ENCODE assay signal across 24 cellular contexts in genomic region chr12:23885396-23885795, GRCh38.
DNase-seq lines count a peak whose midpoint lies in the region; ATAC-seq, FAIRE-seq and TF ChIP-seq lines count a peak whose summit lies in the region.
"Had no signal": no experiment of that assay in that cellular context is flagged by ENCODE, and none has a peak within 500 bp of the region (broad histone marks: within the 10 kb centered on the region; RNA-seq: fewer than 3 reads in every experiment).

No MANE protein-coding gene starts in this region.

- POLR2A ChIA-PET in K562 (lab: Yijun Ruan, JAX), result interaction anchor here (1.2 kb wide), 1 partner anchor 16 kb away, joined by 3 read pairs; no protein-coding TSS in a partner anchor

- H3K27ac ChIP-seq in GM23338 (ENCODE audit: low read depth), result no peak overlapping the region
- H3K27ac ChIP-seq in K562 (ENCODE audit: extremely low read depth, low read depth, low read length), result peak overlapping the region; percentile 8; the same call in 1 of the 3 replicates
- H3K27ac ChIP-seq: 22Rv1; A549; BLaER1 treated with 17β-estradiol and CSF1 and Interleukin-3, amounts not matched to agents 10 nM and 100 nM; C4-2B had no signal

- H3K9me1 ChIP-seq in K562 (ENCODE audit: control insufficient read depth, insufficient read depth, low read length), result no peaks in the 10 kb centered on the region

- in situ Hi-C loops in SK-MEL-5 (cut with HindIII; ENCODE audit: low pct_unique_long_range_greater_than_20kb, low sequenced_read_pairs) (no loop called here), K562 (cut with MboI) (no loop called here)

- no peaks in the 10 kb centered on the region for H3K79me2 ChIP-seq in GM23338 (replicated peaks; ENCODE audit: insufficient read depth)
- no peaks in the 10 kb centered on the region for H3K79me2 ChIP-seq in K562 (ENCODE audit: control insufficient read depth, insufficient read depth, low read length)

- CTCF ChIA-PET in K562 (lab: Yijun Ruan, JAX; ENCODE audit: low intra/inter-chr PET ratio), result no interaction called here
- CTCF ChIA-PET in activated naive CD4-positive, alpha-beta T cell treated with anti-CD3 and anti-CD28 coated beads, Interleukin-2, amount 10 ng/mL, durations not matched to agents 7 days and 5 days (lab: Charles Lee), result no interaction called here

- H3K9me3 ChIP-seq in K562 (replicated peaks; ENCODE audit: control insufficient read depth, insufficient read depth, low read depth, low read length), result no peaks in the 10 kb centered on the region; the same call in 1 of the 2 replicates
- H3K9me3 ChIP-seq: A549; BLaER1 treated with 17β-estradiol and CSF1 and Interleukin-3, amounts not matched to agents 10 nM and 100 nM; Caco-2 had no signal

- no peak overlapping the region for H3K4me3 ChIP-seq in GM23338
- H3K4me3 ChIP-seq in K562, result no peak overlapping the region
- H3K4me3 ChIP-seq: A549; BLaER1 treated with 17β-estradiol and CSF1 and Interleukin-3, amounts not matched to agents 10 nM and 100 nM had no signal

- H3K4me2 ChIP-seq in GM23338, result no peak overlapping the region
- no peak overlapping the region for H3K4me2 ChIP-seq in K562 (ENCODE audit: insufficient read depth, low read length)
- H3K4me2 ChIP-seq: A549; BLaER1 treated with 17β-estradiol and CSF1 and Interleukin-3, amounts not matched to agents 10 nM and 100 nM had no signal

- peak; percentile 67 for FAIRE-seq in K562 (lab: Jason Lieb, UNC)
- FAIRE-seq: A549, D721Med, G401.6, GM12891, GM19239 had no signal

- TF ChIP-seq POLR2A in K562 (conservative IDR thresholded peaks at IDR 0.05), result no peak

- no peak for DNase-seq in GM23338 (ENCODE audit: low spot score)
- peak; percentile 59 for DNase-seq in SK-MEL-5 (ENCODE audit: low read depth, low spot score)
- peak in 1 of 4 experiments; percentile 31 for DNase-seq in K562 (ENCODE audit: extremely low read depth in 1 of 4, low spot score in 3 of 4)
- DNase-seq in glutamatergic neuron, result no peak
- DNase-seq in activated naive CD4-positive, alpha-beta T cell treated with anti-CD3 and anti-CD28 coated beads, Interleukin-2, amount 10 ng/mL, durations not matched to agents 7 days and 5 days, result no peak
- no peak for DNase-seq in NCI-H524 treated with DMSO at 0.1 percent for 48 hours (lab: John Stamatoyannopoulos, UW)
- no peak for DNase-seq in NCI-H82 (lab: John Stamatoyannopoulos, UW)
- no peak for DNase-seq in stimulated activated CD4-positive, alpha-beta T cell treated with anti-CD3 and anti-CD28 coated beads, Interleukin-4, amount 100 ng/mL, for 1 hour
- DNase-seq: AML-193; Caco-2; Calu3; CD4-positive, alpha-beta T cell; CD8-positive, alpha-beta T cell; DMS79 treated with DMSO at 0.1 percent for 48 hours; GF-D8 had no signal

- no peak for TF ChIP-seq RAD21 in K562 (CRISPR knock-in tag; conservative IDR thresholded peaks at IDR 0.05 in 1 of 2, IDR thresholded peaks at IDR 0.05 in 1 of 2)

- 22% methylated on average over 2 of the region's 2 CpGs for WGBS in K562 (ENCODE audit: insufficient coverage, low coverage, missing lambda C conversion rate)

- intact Hi-C loops in K562 (cut with micrococcal nuclease), result loop anchor here (2.0 to 5.0 kb wide), 2 partner anchors 163 to 327 kb away; no protein-coding TSS in a partner anchor

- no peak for TF ChIP-seq EP300 in K562 (IDR thresholded peaks at IDR 0.05; ENCODE audit: low read length)

- H4K20me1 ChIP-seq in GM23338 (replicated peaks; ENCODE audit: insufficient read depth), result no peaks in the 10 kb centered on the region
- no peaks in the 10 kb centered on the region for H4K20me1 ChIP-seq in K562 (replicated peaks; ENCODE audit: control insufficient read depth, insufficient read depth, low read length)
- H4K20me1 ChIP-seq: BLaER1 treated with 17β-estradiol and CSF1 and Interleukin-3, amounts not matched to agents 10 nM and 100 nM had no signal

- no peak overlapping the region for H3K4me3 Mint-ChIP-seq in GM23338
- H3K4me3 Mint-ChIP-seq in glutamatergic neuron (ENCODE audit: unreplicated experiment), result no peak overlapping the region
- no peak overlapping the region for H3K4me3 Mint-ChIP-seq in activated naive CD4-positive, alpha-beta T cell treated with anti-CD3 and anti-CD28 coated beads, Interleukin-2, amount 10 ng/mL, durations not matched to agents 7 days and 5 days
- H3K4me3 Mint-ChIP-seq: B cell; CD4-positive, alpha-beta T cell; CD8-positive, alpha-beta T cell had no signal

- H3K27ac Mint-ChIP-seq in GM23338 (peak overlapping the region; percentile 39; the same call in 1 of the 2 replicates), glutamatergic neuron (ENCODE audit: unreplicated experiment) (peak overlapping the region; percentile 60)
- H3K27ac Mint-ChIP-seq in activated naive CD4-positive, alpha-beta T cell treated with anti-CD3 and anti-CD28 coated beads, Interleukin-2, amount 10 ng/mL, durations not matched to agents 7 days and 5 days, result no peak overlapping the region
- H3K27ac Mint-ChIP-seq: B cell; CD4-positive, alpha-beta T cell; CD8-positive, alpha-beta T cell had no signal

- H3K27me3 Mint-ChIP-seq in GM23338 (ENCODE audit: insufficient read depth, low read depth, poor library complexity) (no peaks in the 10 kb centered on the region), glutamatergic neuron (ENCODE audit: unreplicated experiment) (peaks cover 1% of the 10 kb centered on the region)
- no peaks in the 10 kb centered on the region for H3K27me3 Mint-ChIP-seq in activated naive CD4-positive, alpha-beta T cell treated with anti-CD3 and anti-CD28 coated beads, Interleukin-2, amount 10 ng/mL, durations not matched to agents 7 days and 5 days
- H3K27me3 Mint-ChIP-seq: B cell; CD4-positive, alpha-beta T cell had no signal

- no TSS peak for BruUV-seq in K562 (replicated peaks; lab: Mats Ljungman, UMichigan)

- H3K36me3 Mint-ChIP-seq in GM23338 (ENCODE audit: low read depth) (no peaks in the 10 kb centered on the region), glutamatergic neuron (ENCODE audit: unreplicated experiment) (no peaks in the 10 kb centered on the region)
- no peaks in the 10 kb centered on the region for H3K36me3 Mint-ChIP-seq in activated naive CD4-positive, alpha-beta T cell treated with anti-CD3 and anti-CD28 coated beads, Interleukin-2, amount 10 ng/mL, durations not matched to agents 7 days and 5 days
- H3K36me3 Mint-ChIP-seq: CD8-positive, alpha-beta T cell had no signal

- no peak overlapping the region for H2AFZ ChIP-seq in GM23338
- H2AFZ ChIP-seq in K562 (ENCODE audit: low read depth, low read length), result peak overlapping the region; percentile 67

- TF ChIP-seq CTCF in GM23338 (conservative IDR thresholded peaks at IDR 0.05; ENCODE audit: low read depth in 2 of 2), result no peak
- TF ChIP-seq CTCF in K562 (IDR thresholded peaks at IDR 0.05 in 2 of 3, conservative IDR thresholded peaks at IDR 0.05 in 1 of 3; ENCODE audit: insufficient read depth in 2 of 3, low read depth in 1 of 3, low read length in 3 of 3), result no peak
- TF ChIP-seq CTCF in glutamatergic neuron (IDR thresholded peaks at IDR 0.05; ENCODE audit: partially characterized antibody, unreplicated experiment), result no peak

- H3K27me3 ChIP-seq in GM23338 (ENCODE audit: insufficient read depth), result no peaks in the 10 kb centered on the region
- no peaks in the 10 kb centered on the region for H3K27me3 ChIP-seq in K562 (ENCODE audit: control insufficient read depth in 2 of 2, insufficient read depth in 2 of 2, low read length in 2 of 2)
- H3K27me3 ChIP-seq: BLaER1 treated with 17β-estradiol and CSF1 and Interleukin-3, amounts not matched to agents 10 nM and 100 nM had no signal

- H3F3A ChIP-seq in GM23338 (replicated peaks; ENCODE audit: low read depth), result no peaks in the 10 kb centered on the region

- H3K9ac ChIP-seq in K562 (ENCODE audit: insufficient read depth in 1 of 2, low read depth in 2 of 2, low read length in 2 of 2), result no peak overlapping the region; a peak in 1 of 4 replicates
- H3K9ac ChIP-seq: BLaER1 treated with 17β-estradiol and CSF1 and Interleukin-3, amounts not matched to agents 10 nM and 100 nM had no signal

- H3K9me3 Mint-ChIP-seq in GM23338 (no peaks in the 10 kb centered on the region), glutamatergic neuron (ENCODE audit: unreplicated experiment) (no peaks in the 10 kb centered on the region)
- no peaks in the 10 kb centered on the region for H3K9me3 Mint-ChIP-seq in activated naive CD4-positive, alpha-beta T cell treated with anti-CD3 and anti-CD28 coated beads, Interleukin-2, amount 10 ng/mL, durations not matched to agents 7 days and 5 days
- H3K9me3 Mint-ChIP-seq: CD4-positive, alpha-beta T cell; CD8-positive, alpha-beta T cell had no signal

- no peaks in the 10 kb centered on the region for H3K4me1 Mint-ChIP-seq in GM23338
- H3K4me1 Mint-ChIP-seq in glutamatergic neuron (ENCODE audit: low read depth, unreplicated experiment), result peaks cover 27% of the 10 kb centered on the region
- H3K4me1 Mint-ChIP-seq in activated naive CD4-positive, alpha-beta T cell treated with anti-CD3 and anti-CD28 coated beads, Interleukin-2, amount 10 ng/mL, durations not matched to agents 7 days and 5 days, result no peaks in the 10 kb centered on the region

- H3K36me3 ChIP-seq in GM23338 (ENCODE audit: insufficient read depth) (no peaks in the 10 kb centered on the region), K562 (ENCODE audit: control insufficient read depth, insufficient read depth, low read length) (no peaks in the 10 kb centered on the region)
- H3K36me3 ChIP-seq: BLaER1 treated with 17β-estradiol and CSF1 and Interleukin-3, amounts not matched to agents 10 nM and 100 nM had no signal

- ATAC-seq in GM23338 (no peak), K562 (peak; percentile 37; the same call in 1 of the 3 replicates)
- ATAC-seq: A549; CD8-positive, alpha-beta T cell had no signal

- H3K4me1 ChIP-seq in GM23338 (ENCODE audit: insufficient read depth) (no peaks in the 10 kb centered on the region), K562 (replicated peaks in 1 of 2; ENCODE audit: control insufficient read depth in 2 of 2, insufficient read depth in 2 of 2, low read length in 2 of 2) (peaks cover 0 to 28% of the 10 kb centered on the region in 2 experiments; a peak in 3 of 5 replicates)
- H3K4me1 ChIP-seq: A549 had no signal

- no peaks in the 10 kb centered on the region for H3K9me2 ChIP-seq in GM23338 (ENCODE audit: insufficient read depth)

TF ChIP-seq in GM23338, 12 proteins besides CTCF, POLR2A, EP300 and RAD21 (continues in another document):
- TF ChIP-seq EZH2phosphoT487 (IDR thresholded peaks at IDR 0.05; ENCODE audit: unreplicated experiment), result no peak

TF ChIP-seq in K562, 482 proteins besides CTCF, POLR2A, EP300 and RAD21 (continues in another document):
- no peak for TF ChIP-seq ZNF280A (IDR thresholded peaks at IDR 0.05; ENCODE audit: low read depth, partially characterized antibody)
